Comparison of ENCODE assay signal across 14 cellular contexts in genomic region chr21:35011681-35012080, GRCh38. TPM values are rescaled to one million over a fixed set of nuclear protein-coding genes. Genes with fewer than 3 reads are reported as not detected.
DNase-seq lines count a peak whose midpoint lies in the region; ATAC-seq, FAIRE-seq and TF ChIP-seq lines count a peak whose summit lies in the region.
"Had no signal": no experiment of that assay in that cellular context is flagged by ENCODE, and none has a peak within 500 bp of the region (broad histone marks: within the 10 kb centered on the region; RNA-seq: fewer than 3 reads in every experiment).

No MANE protein-coding gene starts in this region.

- H3K27me3 Mint-ChIP-seq in endodermal cell (ENCODE audit: insufficient read depth): peaks cover 4% of the 10 kb centered on the region

- H3K4me3 ChIP-seq in AG04450 (ENCODE audit: low read depth, low read length) (no peak overlapping the region), endodermal cell (ENCODE audit: low read length) (no peak overlapping the region)

- TF ChIP-seq CTCF in AG04450 (IDR thresholded peaks at IDR 0.05; ENCODE audit: low read depth, low read length) (no peak), endodermal cell (conservative IDR thresholded peaks at IDR 0.05) (no peak)

- H3K27me3 ChIP-seq in AG04450 (ENCODE audit: control insufficient read depth, insufficient read depth, low read length): no peaks in the 10 kb centered on the region
- no peaks in the 10 kb centered on the region for H3K27me3 ChIP-seq in endodermal cell (ENCODE audit: control insufficient read depth, insufficient read depth, low read length, poor library complexity, severe bottlenecking)

- DNase-seq in AG04450 (ENCODE audit: low read depth, low spot score) (peak; percentile 21), ELR (ENCODE audit: low read depth) (peak; percentile 37), RCC 7860 (ENCODE audit: low spot score) (no peak), endodermal cell (peak; percentile 2), KG1 (lab: John Stamatoyannopoulos, UW) (no peak)
- DNase-seq in activated CD4-positive, CD25-positive, alpha-beta regulatory T cell treated with anti-CD3 and anti-CD28 coated beads, Interleukin-2, amount 50 U/mL, for 72 hours: no peak
- DNase-seq: activated CD4-positive, alpha-beta T cell treated with anti-CD3 and anti-CD28 coated beads, Interleukin-2, amount 50 U/mL, for 1 hour; left cardiac atrium; NCI-H1694 treated with DMSO at 0.1 percent for 48 hours had no signal

- no peaks in the 10 kb centered on the region for H3K36me3 ChIP-seq in endodermal cell (ENCODE audit: control insufficient read depth, insufficient read depth, low read length)

- POLR2A ChIA-PET in AG04450 (lab: Yijun Ruan, JAX): no interaction called here

- H3K36me3 Mint-ChIP-seq in endodermal cell (ENCODE audit: low read depth): no peaks in the 10 kb centered on the region

- ATAC-seq in GM19395 (IDR thresholded peaks at IDR 0.05; ENCODE audit: unreplicated experiment) (no peak), GM18873 (IDR thresholded peaks at IDR 0.05; ENCODE audit: low FRiP score, unreplicated experiment) (no peak)
- ATAC-seq: left cardiac atrium had no signal

- CTCF ChIA-PET in AG04450 (lab: Charles Lee): interaction anchor here (0.6 to 1.1 kb wide), 2 partner anchors 31 to 604 kb away, joined by 3 read pairs; no protein-coding TSS in a partner anchor

- no peak overlapping the region for H3K9ac ChIP-seq in endodermal cell (ENCODE audit: extremely low read depth, low read length, poor library complexity, severe bottlenecking)

- FAIRE-seq in RCC 7860 (lab: Jason Lieb, UNC): peak; percentile 53
- FAIRE-seq: GM12892 had no signal

- H3K27ac Mint-ChIP-seq in endodermal cell: no peak overlapping the region

- no peak overlapping the region for H3K4me3 Mint-ChIP-seq in endodermal cell

- H3K27ac ChIP-seq in AG04450 (ENCODE audit: low read depth, low read length): no peak overlapping the region
- H3K27ac ChIP-seq in endodermal cell (ENCODE audit: low read depth, low read length): no peak overlapping the region
- H3K27ac ChIP-seq: C4-2B, HL-60 had no signal

- peaks cover 2% of the 10 kb centered on the region for H3K4me1 Mint-ChIP-seq in endodermal cell

- WGBS in endodermal cell (ENCODE audit: insufficient coverage in 1 of 2, insufficient read length in 1 of 2), 2 experiments: 70 to 78% methylated on average over 1 to 3 of the region's 3 CpGs

- no peaks in the 10 kb centered on the region for H3K9me3 Mint-ChIP-seq in endodermal cell

- H3K4me1 ChIP-seq in endodermal cell (ENCODE audit: control insufficient read depth, insufficient read depth, low read length): no peaks in the 10 kb centered on the region

- H3K9me3 ChIP-seq in AG04450 (ENCODE audit: control insufficient read depth, insufficient read depth, low read length): no peaks in the 10 kb centered on the region
- no peaks in the 10 kb centered on the region for H3K9me3 ChIP-seq in endodermal cell (ENCODE audit: control insufficient read depth, low read length)

RNA-seq across cellular contexts. Expression of gene RUNX1, which starts 37.4 kb away (rescaled TPM):
- polyA plus RNA-seq in AG04450 (2011; rRNA removed): 20.9 and 23.5 TPM in 2 replicates
- 45.7 and 46.1 TPM in 2 replicates for polyA minus RNA-seq in AG04450 (2011; rRNA and poly(A)+ RNA removed)
- 1 to 10 TPM in 1 of 2 donors, under 1 TPM in 1; 0.31 to 2.8 TPM for total RNA-seq in endodermal cell
- 0.50 TPM for polyA plus RNA-seq in endodermal cell (2013, experiment 1 of 2)
- 1.0 TPM for polyA plus RNA-seq in endodermal cell (2013, experiment 2 of 2)

Comparison
In these comparisons a context has a peak if more than half of its experiments do, and no peak if none do; other contexts are left out.
1. DNase-seq: peak in AG04450 (single experiment), ELR (single experiment) and endodermal cell (single experiment); none in RCC 7860 (single experiment), KG1 (single experiment) and activated CD4-positive, CD25-positive, alpha-beta regulatory T cell treated with anti-CD3 and anti-CD28 coated beads, Interleukin-2, amount 50 U/mL, for 72 hours (single experiment).